In the genomic region with DNA sequence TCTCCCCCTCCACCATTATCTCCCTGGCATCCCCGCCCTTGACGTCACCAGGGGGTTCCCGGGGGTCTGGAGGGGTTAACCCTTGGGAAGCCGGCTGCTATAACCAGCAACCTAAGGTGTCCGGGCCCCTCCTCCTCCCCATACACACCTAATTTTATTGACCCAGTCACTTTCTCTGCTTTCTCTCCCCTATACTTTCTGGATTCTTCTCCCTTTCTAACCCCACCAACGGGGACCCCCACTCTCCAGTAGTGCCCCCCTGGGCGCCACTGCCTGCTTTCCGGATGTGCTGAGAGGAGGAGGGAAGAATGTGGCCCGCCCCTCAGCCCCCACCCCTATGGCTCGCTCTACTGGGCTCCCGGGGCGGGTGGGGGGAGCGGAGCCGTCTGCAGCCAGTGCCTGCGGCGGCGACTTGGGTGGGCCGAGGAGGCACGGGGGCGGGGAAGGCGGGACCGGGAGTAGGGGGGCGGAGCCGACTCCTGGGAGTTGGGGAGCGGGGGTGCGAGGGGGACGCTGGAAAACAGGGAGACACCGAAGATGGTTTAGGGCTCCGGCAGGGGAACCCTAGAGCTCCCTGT, we compare ENCODE assay signal across 8 cellular contexts. TPM values are rescaled to one million over a fixed set of nuclear protein-coding genes. Genes with fewer than 3 reads are reported as not detected.
DNase-seq lines count a peak whose midpoint lies in the region; ATAC-seq and TF ChIP-seq lines count a peak whose summit lies in the region.

No MANE protein-coding gene starts in this region.

- TF ChIP-seq POLR2A in gastroesophageal sphincter (IDR thresholded peaks at IDR 0.05) = no peak

- H3K9me3 ChIP-seq in CD8-positive, alpha-beta memory T cell (ENCODE audit: low read length) = no peaks in the 10 kb centered on the region
- H3K9me3 ChIP-seq in HUES64 (ENCODE audit: insufficient read depth, low read depth, low read length) = no peaks in the 10 kb centered on the region
- H3K9me3 ChIP-seq in gastroesophageal sphincter = no peaks in the 10 kb centered on the region
- H3K9me3 ChIP-seq in neuron (ENCODE audit: low read length) = no peaks in the 10 kb centered on the region

- peaks cover 7% of the 10 kb centered on the region for H3K27me3 ChIP-seq in CD8-positive, alpha-beta memory T cell (ENCODE audit: insufficient read depth, low read length, poor library complexity, severe bottlenecking)
- H3K27me3 ChIP-seq in HUES64 (ENCODE audit: insufficient read depth, low read length) = no peaks in the 10 kb centered on the region
- peaks cover 15% of the 10 kb centered on the region for H3K27me3 ChIP-seq in gastroesophageal sphincter
- no peaks in the 10 kb centered on the region for H3K27me3 ChIP-seq in neuron (ENCODE audit: insufficient read depth, low read length)

- peaks cover 0 to 9% (median 0%) of the 10 kb centered on the region in 3 donors for H3K36me3 Mint-ChIP-seq in CD8-positive, alpha-beta memory T cell

- H3K27me3 Mint-ChIP-seq in CD8-positive, alpha-beta memory T cell = peaks cover 6 to 19% of the 10 kb centered on the region in 2 donors

- no peak overlapping the region for H2AFZ ChIP-seq in neuron (ENCODE audit: low read depth, low read length)

- peak; percentile 44 for ATAC-seq in gastroesophageal sphincter

- WGBS in HUES64 = 1% methylated on average over 25 of the region's 29 CpGs
- 0% methylated on average over 6 to 9 of the region's 29 CpGs for WGBS in gastroesophageal sphincter (ENCODE audit: low coverage in 1 of 2), 2 donors

- H3K9ac ChIP-seq in HUES64 (ENCODE audit: low read depth, low read length) = peak overlapping the region; percentile 79

- no peak for TF ChIP-seq CTCF in gastroesophageal sphincter (IDR thresholded peaks at IDR 0.05)

- peak overlapping the region; percentile 69 for H3K4me3 ChIP-seq in CD8-positive, alpha-beta memory T cell (ENCODE audit: low read length)
- peak overlapping the region; percentile 73 for H3K4me3 ChIP-seq in HUES64 (ENCODE audit: low read length)
- H3K4me3 ChIP-seq in gastroesophageal sphincter = peak overlapping the region; percentile 26 to 71
- peak overlapping the region; percentile 52 for H3K4me3 ChIP-seq in neuron (ENCODE audit: low read length)

- POLR2A ChIA-PET in CD8-positive, alpha-beta memory T cell (lab: Charles Lee) = interaction anchor here (0.7 to 4.4 kb wide), 3 partner anchors 16 to 18 kb away, joined by 3 to 20 read pairs (median 3); partner anchors contain the start of gene ARHGAP9

- peak overlapping the region; percentile 16 for H3K27ac ChIP-seq in CD8-positive, alpha-beta memory T cell (ENCODE audit: low read depth, low read length)
- H3K27ac ChIP-seq in HUES64 (ENCODE audit: low read depth, low read length) (peak overlapping the region; percentile 90), gastroesophageal sphincter (peak overlapping the region in 3 of 4 donors; percentile 84 to 85 (median 84))

- peak in 2 of 5 donors; percentile 44 to 72 for DNase-seq in CD8-positive, alpha-beta memory T cell
- DNase-seq in activated CD8-positive, alpha-beta memory T cell treated with anti-CD3 and anti-CD28 coated beads, Interleukin-2, amount 50 U/mL, for 4 hours = peak; percentile 48
- no peak for DNase-seq in NCI-H2107 treated with DMSO at 0.1 percent for 48 hours (lab: John Stamatoyannopoulos, UW; ENCODE audit: unreplicated experiment)
- no peak for DNase-seq in DMS153 treated with DMSO at 0.1 percent for 48 hours (lab: John Stamatoyannopoulos, UW; ENCODE audit: unreplicated experiment)
- no peak for DNase-seq in SKM-1 treated with dmso at 0.1 percent for 144 hours (lab: John Stamatoyannopoulos, UW; ENCODE audit: unreplicated experiment)

- peak overlapping the region in 7 of 8 donors; percentile 49 to 92 (median 80) for H3K27ac Mint-ChIP-seq in CD8-positive, alpha-beta memory T cell

- H3K4me1 ChIP-seq in CD8-positive, alpha-beta memory T cell (ENCODE audit: insufficient read depth, low read length) = peaks cover 33% of the 10 kb centered on the region
- H3K4me1 ChIP-seq in HUES64 (ENCODE audit: insufficient read depth, low read length) (peaks cover 4% of the 10 kb centered on the region; the same call in 1 of the 2 replicates), gastroesophageal sphincter (peaks cover 0 to 44% (median 15%) of the 10 kb centered on the region in 3 donors), neuron (ENCODE audit: insufficient read depth, low read length) (peaks cover 26% of the 10 kb centered on the region)

- no peaks in the 10 kb centered on the region for H3K9me3 Mint-ChIP-seq in CD8-positive, alpha-beta memory T cell

- H3K36me3 ChIP-seq in CD8-positive, alpha-beta memory T cell (ENCODE audit: insufficient read depth, low read length) = no peaks in the 10 kb centered on the region
- H3K36me3 ChIP-seq in HUES64 (ENCODE audit: insufficient read depth, low read length) (no peaks in the 10 kb centered on the region; the same call in 1 of the 2 replicates), gastroesophageal sphincter (no peaks in the 10 kb centered on the region), neuron (ENCODE audit: insufficient read depth, low read length) (no peaks in the 10 kb centered on the region)

- CTCF ChIA-PET in CD8-positive, alpha-beta memory T cell (lab: Charles Lee) = interaction anchor here (1.0 to 7.3 kb wide), 14 partner anchors 8 to 232 kb away, joined by 3 to 167 read pairs (median 4); partner anchors contain the start of genes ARHGAP9, MBD6 and OS9

- H3K4me1 Mint-ChIP-seq in CD8-positive, alpha-beta memory T cell = peaks cover 30 to 45% (median 36%) of the 10 kb centered on the region in 3 donors

- no peak for TF ChIP-seq EP300 in gastroesophageal sphincter (IDR thresholded peaks at IDR 0.05)

- peak overlapping the region; percentile 84 to 93 (median 93) for H3K4me3 Mint-ChIP-seq in CD8-positive, alpha-beta memory T cell

RNA-seq across cellular contexts. Expression of gene GLI1, which starts 1.8 kb away (rescaled TPM):
- under 1 TPM; 0.55 to 0.75 TPM for total RNA-seq in CD8-positive, alpha-beta memory T cell
- 0.32 TPM for polyA plus RNA-seq in CD8-positive, alpha-beta memory T cell
- 10.6 TPM for polyA plus RNA-seq in HUES64 (2013, experiment 1 of 2)
- 7.5 TPM for polyA plus RNA-seq in HUES64 (2013, experiment 2 of 2)
- total RNA-seq in gastroesophageal sphincter = 1 to 10 TPM in 1 of 4 donors, under 1 TPM in 3; 0.15 to 3.6 (median 0.30) TPM

RNA-seq across cellular contexts. Expression of gene INHBE, which starts 6.3 kb away (rescaled TPM):
- total RNA-seq in CD8-positive, alpha-beta memory T cell = under 1 TPM; 0.38 to 0.61 TPM
- polyA plus RNA-seq in CD8-positive, alpha-beta memory T cell = not detected
- 4.0 TPM for polyA plus RNA-seq in HUES64 (2013, experiment 1 of 2)
- 3.9 TPM for polyA plus RNA-seq in HUES64 (2013, experiment 2 of 2)
- total RNA-seq in gastroesophageal sphincter = not detected

RNA-seq across cellular contexts. Expression of gene ARHGAP9, which starts 18.3 kb away (rescaled TPM):
- 100 to 1,000 TPM; 116 to 121 TPM for total RNA-seq in CD8-positive, alpha-beta memory T cell
- polyA plus RNA-seq in CD8-positive, alpha-beta memory T cell = 181 TPM
- 1.2 TPM for polyA plus RNA-seq in HUES64 (2013, experiment 1 of 2)
- 2.7 TPM for polyA plus RNA-seq in HUES64 (2013, experiment 2 of 2)
- 10 to 100 TPM in 1 of 4 donors, 1 to 10 TPM in 3; 5.6 to 13.1 (median 8.9) TPM for total RNA-seq in gastroesophageal sphincter

RNA-seq across cellular contexts. Expression of gene MARS1, which starts 26.5 kb away (rescaled TPM):
- 100 to 1,000 TPM; 386 to 398 TPM for total RNA-seq in CD8-positive, alpha-beta memory T cell
- polyA plus RNA-seq in CD8-positive, alpha-beta memory T cell = 89.8 TPM
- polyA plus RNA-seq in HUES64 (2013, experiment 1 of 2) = 167 TPM
- polyA plus RNA-seq in HUES64 (2013, experiment 2 of 2) = 186 TPM
- total RNA-seq in gastroesophageal sphincter = 100 to 1,000 TPM in 1 of 4 donors, 10 to 100 TPM in 3; 67.4 to 209 (median 81.7) TPM

RNA-seq across cellular contexts. Expression of gene INHBC, which starts 26.8 kb away (rescaled TPM):
- under 1 TPM; 0.11 TPM for total RNA-seq in CD8-positive, alpha-beta memory T cell
- polyA plus RNA-seq in CD8-positive, alpha-beta memory T cell = not detected
- polyA plus RNA-seq in HUES64 (2013, experiment 1 of 2) = not detected
- not detected for polyA plus RNA-seq in HUES64 (2013, experiment 2 of 2)
- total RNA-seq in gastroesophageal sphincter = not detected

Comparison
In these comparisons a context has a peak if more than half of its experiments do, and no peak if none do; other contexts are left out.
1. H3K27ac ChIP-seq: peak in every context shown above with its lines; median percentile 90 in HUES64; 84 in gastroesophageal sphincter; 16 in CD8-positive, alpha-beta memory T cell.
2. RNA of gene ARHGAP9, which starts 18.3 kb away (total RNA-seq): 116 to 121 TPM in CD8-positive, alpha-beta memory T cell; 5.6 to 13.1 TPM in gastroesophageal sphincter; every median in the first group is over 4 times any median in the second.
3. Peak in every context shown above with its lines, with median percentiles within 50 percentile points of each other: H3K4me3 ChIP-seq.